ENCODE assay signal across 8 cellular contexts in genomic region chr5:169583424-169584215, GRCh38. TPM values are rescaled to one million over a fixed set of nuclear protein-coding genes. Genes with fewer than 3 reads are reported as not detected.
DNase-seq lines count a peak whose midpoint lies in the region; ATAC-seq and TF ChIP-seq lines count a peak whose summit lies in the region.

A gene with protein sequence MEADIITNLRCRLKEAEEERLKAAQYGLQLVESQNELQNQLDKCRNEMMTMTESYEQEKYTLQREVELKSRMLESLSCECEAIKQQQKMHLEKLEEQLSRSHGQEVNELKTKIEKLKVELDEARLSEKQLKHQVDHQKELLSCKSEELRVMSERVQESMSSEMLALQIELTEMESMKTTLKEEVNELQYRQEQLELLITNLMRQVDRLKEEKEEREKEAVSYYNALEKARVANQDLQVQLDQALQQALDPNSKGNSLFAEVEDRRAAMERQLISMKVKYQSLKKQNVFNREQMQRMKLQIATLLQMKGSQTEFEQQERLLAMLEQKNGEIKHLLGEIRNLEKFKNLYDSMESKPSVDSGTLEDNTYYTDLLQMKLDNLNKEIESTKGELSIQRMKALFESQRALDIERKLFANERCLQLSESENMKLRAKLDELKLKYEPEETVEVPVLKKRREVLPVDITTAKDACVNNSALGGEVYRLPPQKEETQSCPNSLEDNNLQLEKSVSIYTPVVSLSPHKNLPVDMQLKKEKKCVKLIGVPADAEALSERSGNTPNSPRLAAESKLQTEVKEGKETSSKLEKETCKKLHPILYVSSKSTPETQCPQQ (plus strand): TSS chr5:169583773. CDS start chr5:169588417, 4,644 bp downstream.

- peak within 1 kb of the TSS; percentile 77 for H3K27ac ChIP-seq in AG04450 (ENCODE audit: low read depth, low read length)
- H3K27ac ChIP-seq in caudate nucleus (ENCODE audit: low read depth, low read length): no peak within 1 kb of the TSS

- CTCF ChIA-PET in AG04450 (lab: Charles Lee) (interaction anchor here (0.7 to 5.4 kb wide), 11 partner anchors 8 to 904 kb away, joined by 3 to 93 read pairs (median 4); partner anchors contain the start of gene INSYN2B), WTC11 (lab: Charles Lee) (interaction anchor here (0.7 to 1.3 kb wide), 9 partner anchors 357 to 1098 kb away, joined by 3 to 8 read pairs (median 3); partner anchors contain the start of gene INSYN2B)

- H3K36me3 Mint-ChIP-seq in WTC11: peaks cover 3% of the 10 kb centered on the region
- H3K36me3 Mint-ChIP-seq in immature natural killer cell: peaks cover 0 to under 1% (median 0%) of the 10 kb centered on the region in 3 donors

- POLR2A ChIA-PET in AG04450 (lab: Yijun Ruan, JAX): interaction anchor here (0.6 to 1.2 kb wide), 12 partner anchors 12 to 903 kb away, joined by 3 to 9 read pairs (median 5); no protein-coding TSS in a partner anchor
- POLR2A ChIA-PET in WTC11 (lab: Charles Lee): interaction anchor here (0.6 to 1.0 kb wide), 2 partner anchors 386 to 397 kb away, joined by 4 to 6 read pairs; partner anchors contain the start of gene INSYN2B

- ATAC-seq in GM18909 (IDR thresholded peaks at IDR 0.05; ENCODE audit: poor library complexity, unreplicated experiment): peak; percentile 95
- ATAC-seq in HG03175 (IDR thresholded peaks at IDR 0.05; ENCODE audit: unreplicated experiment): peak; percentile 91
- peak; percentile 92 for ATAC-seq in WTC11

- no peaks in the 10 kb centered on the region for H3K9me3 ChIP-seq in AG04450 (ENCODE audit: control insufficient read depth, insufficient read depth, low read length)

- H3K27me3 ChIP-seq in AG04450 (ENCODE audit: control insufficient read depth, insufficient read depth, low read length): no peaks in the 10 kb centered on the region

- TF ChIP-seq CTCF in AG04450 (IDR thresholded peaks at IDR 0.05; ENCODE audit: low read depth, low read length) (no peak), WTC11 (IDR thresholded peaks at IDR 0.05) (no peak)

- H3K27ac Mint-ChIP-seq in WTC11: peak within 1 kb of the TSS; percentile 69
- H3K27ac Mint-ChIP-seq in immature natural killer cell: peak within 1 kb of the TSS; percentile 86 to 96 (median 90)

- H3K9me3 Mint-ChIP-seq in WTC11 (no peaks in the 10 kb centered on the region), immature natural killer cell (no peaks in the 10 kb centered on the region)

- H3K4me3 Mint-ChIP-seq in WTC11 (peak within 1 kb of the TSS; percentile 87), immature natural killer cell (peak within 1 kb of the TSS; percentile 96 to 99 (median 98))

- DNase-seq in AG04450 (ENCODE audit: low read depth, low spot score) (peak; percentile 93), NCI-H226 (peak; percentile 85), WTC11 (ENCODE audit: low spot score) (peak; percentile 93), caudate nucleus (lab: John Stamatoyannopoulos, UW) (peak; percentile 42 to 97 (median 89)), immature natural killer cell (peak; percentile 92 to 94 (median 94)), smooth muscle cell of the brain vasculature (ENCODE audit: low read depth, low spot score) (peak; percentile 93)

- peaks cover 13% of the 10 kb centered on the region for H3K4me1 Mint-ChIP-seq in WTC11
- peaks cover 25 to 41% of the 10 kb centered on the region in 2 donors for H3K4me1 Mint-ChIP-seq in immature natural killer cell

- H3K4me3 ChIP-seq in AG04450 (ENCODE audit: low read depth, low read length): peak within 1 kb of the TSS; percentile 86

- no peaks in the 10 kb centered on the region; the same call in 1 of the 2 replicates for H3K27me3 Mint-ChIP-seq in WTC11 (ENCODE audit: low read depth)
- H3K27me3 Mint-ChIP-seq in immature natural killer cell (ENCODE audit: low read depth in 3 of 3): peaks cover 3 to 11% (median 7%) of the 10 kb centered on the region in 3 donors

TF ChIP-seq in WTC11, 78 proteins besides CTCF, POLR2A, EP300 and RAD21:
- no peak for TF ChIP-seq ATF3 (CRISPR knock-in tag; conservative IDR thresholded peaks at IDR 0.05)
- TF ChIP-seq SP1 (CRISPR knock-in tag; conservative IDR thresholded peaks at IDR 0.05): 0 out of 2 replicates have a peak, but pooled peaks have one; percentile 43
- peak; percentile 97 for TF ChIP-seq MYBL2 (CRISPR knock-in tag; IDR thresholded peaks at IDR 0.05)
- no peak for TF ChIP-seq FOXJ3 (CRISPR knock-in tag; IDR thresholded peaks at IDR 0.05; ENCODE audit: borderline replicate concordance)
- 0 out of 2 replicates have a peak, but pooled peaks have one; percentile 41 for TF ChIP-seq TEAD1 (CRISPR knock-in tag; IDR thresholded peaks at IDR 0.05)
- TF ChIP-seq GABPB1 (CRISPR knock-in tag; IDR thresholded peaks at IDR 0.05): no peak
- peak; percentile 66; the same call in 1 of the 2 replicates for TF ChIP-seq IRF1 (CRISPR knock-in tag; IDR thresholded peaks at IDR 0.05)
- peak; percentile 66 for TF ChIP-seq ETV6 (CRISPR knock-in tag; IDR thresholded peaks at IDR 0.05)
- TF ChIP-seq FOXP1 (CRISPR knock-in tag; IDR thresholded peaks at IDR 0.05; ENCODE audit: borderline replicate concordance): peak; percentile 51; the same call in 1 of the 2 replicates
- peak; percentile 64; the same call in 1 of the 2 replicates for TF ChIP-seq GTF2I (CRISPR knock-in tag; conservative IDR thresholded peaks at IDR 0.05)
- no peak for TF ChIP-seq JAZF1 (CRISPR knock-in tag; IDR thresholded peaks at IDR 0.05)
- TF ChIP-seq, protein P1, sequence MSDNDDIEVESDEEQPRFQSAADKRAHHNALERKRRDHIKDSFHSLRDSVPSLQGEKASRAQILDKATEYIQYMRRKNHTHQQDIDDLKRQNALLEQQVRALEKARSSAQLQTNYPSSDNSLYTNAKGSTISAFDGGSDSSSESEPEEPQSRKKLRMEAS (CRISPR knock-in tag; IDR thresholded peaks at IDR 0.05): peak; percentile 23; the same call in 1 of the 2 replicates
- no peak for TF ChIP-seq TP53 (CRISPR knock-in tag; IDR thresholded peaks at IDR 0.05)
- peak; percentile 47; the same call in 1 of the 2 replicates for TF ChIP-seq FOXK1 (CRISPR knock-in tag; IDR thresholded peaks at IDR 0.05)

RNA-seq across cellular contexts. Expression of the gene that starts here (rescaled TPM):
- 14.0 and 22.7 TPM in 2 replicates for polyA plus RNA-seq in AG04450 (2011; rRNA removed)
- polyA minus RNA-seq in AG04450 (2011; rRNA and poly(A)+ RNA removed): 4.0 and 10.3 TPM in 2 replicates
- 31.9 to 35.1 TPM (median 33.6 TPM) in 3 replicates for total RNA-seq in WTC11 (2021)
- polyA plus RNA-seq in immature natural killer cell: 10 to 100 TPM in 1 of 3 donors, 1 to 10 TPM in 1, not detected in 1; 5.6 to 15.1 TPM
